Comparison of ENCODE assay signal across 9 cellular contexts in the genomic region with DNA sequence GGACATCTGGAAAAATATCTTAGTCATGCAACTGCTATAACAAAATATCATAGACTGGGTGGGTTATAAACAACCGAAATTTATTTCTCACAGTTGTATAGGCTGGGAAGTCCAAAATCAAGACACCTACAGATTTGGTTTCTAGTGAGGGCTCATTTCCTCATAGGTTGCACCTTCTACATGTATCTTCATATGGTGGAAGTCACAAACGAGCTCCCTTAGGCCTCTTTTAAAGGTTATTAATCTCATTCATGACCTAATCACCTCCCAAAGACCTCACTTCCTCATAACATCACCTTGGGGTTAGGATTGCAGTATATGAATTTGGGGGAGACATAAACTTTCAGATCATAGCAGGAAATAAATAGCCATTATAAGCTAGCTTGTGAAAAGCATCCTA.
"Had no signal": no experiment of that assay in that cellular context is flagged by ENCODE, and none has a peak within 500 bp of the region (broad histone marks: within the 10 kb centered on the region; RNA-seq: fewer than 3 reads in every experiment).

No MANE protein-coding gene starts in this region.

- ATAC-seq: HCT116, K562 had no signal

- H3K27ac ChIP-seq: GM23248 had no signal

- H3K9me3 ChIP-seq: HAP-1 had no signal

- H3K4me3 ChIP-seq: GM23248, HAP-1, K562 had no signal

- H3K9me3 Mint-ChIP-seq: HFFc6 had no signal

- H3K27ac Mint-ChIP-seq: HFFc6 had no signal

- H3K4me3 Mint-ChIP-seq: HFFc6 had no signal

- H3K4me1 ChIP-seq: HAP-1 had no signal

- DNase-seq: GM23248, GOT3, H7, HFFc6, IMR-90, KG1 had no signal
